ENCODE assay signal across 7 cellular contexts in the genomic region with DNA sequence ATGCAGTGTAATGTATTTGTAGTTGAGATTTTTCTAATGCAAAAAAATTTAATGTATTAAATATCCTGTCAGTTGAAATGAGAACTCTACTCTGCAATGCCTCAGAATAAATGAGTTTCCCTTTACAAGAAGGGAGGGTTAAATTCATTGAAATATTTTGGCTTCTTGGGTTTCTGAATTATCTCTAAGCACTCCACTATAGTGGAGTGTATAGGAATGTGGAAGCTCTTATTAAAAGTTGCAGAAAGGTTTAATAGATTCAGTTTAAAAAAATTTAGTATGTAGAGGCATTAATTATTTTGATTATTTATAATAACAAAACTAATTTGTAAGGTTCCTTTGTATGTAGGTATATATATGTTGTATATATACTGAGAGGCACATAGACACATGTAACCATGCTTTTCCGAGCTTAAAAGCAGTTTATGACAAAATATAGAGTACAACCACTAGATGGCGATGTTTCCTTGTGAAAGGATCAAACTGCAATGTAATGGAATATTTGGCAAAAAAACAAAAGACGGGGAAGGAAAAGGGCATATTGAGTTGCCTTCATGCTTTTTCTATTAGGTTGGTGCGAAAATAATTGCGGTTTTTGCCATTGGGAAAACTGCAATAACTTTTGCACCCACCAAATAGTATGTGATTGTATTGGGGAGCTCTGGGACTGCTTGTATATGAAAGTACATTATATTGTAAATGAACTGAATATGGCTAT.
DNase-seq lines count a peak whose midpoint lies in the region; TF ChIP-seq lines count a peak whose summit lies in the region.

No MANE protein-coding gene starts in this region.

- no peaks in the 10 kb centered on the region for H3F3A ChIP-seq in GM23248 (ENCODE audit: insufficient read depth)

- no peaks in the 10 kb centered on the region for H3K79me2 ChIP-seq in GM23248 (ENCODE audit: insufficient read depth)

- H3K4me1 ChIP-seq in GM23248 (ENCODE audit: insufficient read depth) (peaks cover 7% of the 10 kb centered on the region; the same call in 1 of the 2 replicates), Peyer's patch (no peaks in the 10 kb centered on the region)

- TF ChIP-seq CTCF in GM06990 (IDR thresholded peaks at IDR 0.05; ENCODE audit: insufficient read depth, low read length, poor library complexity, severe bottlenecking) (peak; percentile 57), LNCAP (IDR thresholded peaks at IDR 0.05) (peak; percentile 66), Peyer's patch (IDR thresholded peaks at IDR 0.05) (peak in 5 of 6 experiments; percentile 52 to 67 (median 65)), nephron (IDR thresholded peaks at IDR 0.05; ENCODE audit: unreplicated experiment in 3 of 3) (peak; percentile 75 to 82 (median 81))

- no peaks in the 10 kb centered on the region for H4K20me1 ChIP-seq in GM23248 (ENCODE audit: insufficient read depth)

- no peaks in the 10 kb centered on the region for H3K9me3 Mint-ChIP-seq in nephron

- DNase-seq in GM06990 (ENCODE audit: extremely low read depth, insufficient read length) (peak; percentile 18), GM23248 (peak; percentile 81), Peyer's patch (no peak), epidermal melanocyte (ENCODE audit: insufficient read length, low spot score) (peak; percentile 24)
- no peak for DNase-seq in stimulated activated CD4-positive, alpha-beta T cell treated with anti-CD3 and anti-CD28 coated beads, Interleukin-12 subunit alpha, Interleukin-12 subunit beta, amount 100 ng/mL, for 4 hours

- WGBS in GM23248 (ENCODE audit: low coverage in 1 of 2, low lambda C conversion rate in 2 of 2, missing lambda C conversion rate in 2 of 2), 2 experiments: 11 to 16% methylated on average over 5 of the region's 5 CpGs

- H3K4me3 ChIP-seq in GM06990 (replicated peaks; ENCODE audit: low read depth, low read length) (no peak overlapping the region), GM23248 (no peak overlapping the region), Peyer's patch (no peak overlapping the region)

- no peaks in the 10 kb centered on the region for H3K9me3 ChIP-seq in GM23248 (ENCODE audit: low read depth)
- no peaks in the 10 kb centered on the region for H3K9me3 ChIP-seq in Peyer's patch

- no peak for TF ChIP-seq POLR2A in Peyer's patch (IDR thresholded peaks at IDR 0.05)

- in situ Hi-C loops in GM23248 (cut with MboI): no loop called here

- no peak overlapping the region for H3K4me2 ChIP-seq in GM23248 (ENCODE audit: unreplicated experiment)

- no peak overlapping the region for H3K9ac ChIP-seq in GM23248

- peaks cover 8% of the 10 kb centered on the region for H3K36me3 Mint-ChIP-seq in nephron (ENCODE audit: low read depth)

- no peak overlapping the region for H2AFZ ChIP-seq in GM23248

- H3K27me3 ChIP-seq in GM06990 (replicated peaks; ENCODE audit: control insufficient read depth, insufficient read depth, low read length): no peaks in the 10 kb centered on the region
- H3K27me3 ChIP-seq in GM23248 (replicated peaks; ENCODE audit: insufficient read depth): no peaks in the 10 kb centered on the region
- no peaks in the 10 kb centered on the region for H3K27me3 ChIP-seq in Peyer's patch

- no peaks in the 10 kb centered on the region for H3K27me3 Mint-ChIP-seq in nephron (ENCODE audit: low read depth)

- no peak overlapping the region for H3K4me3 Mint-ChIP-seq in nephron

- H3K9me2 ChIP-seq in GM23248 (ENCODE audit: insufficient read depth): no peaks in the 10 kb centered on the region

- H3K36me3 ChIP-seq in GM06990 (ENCODE audit: control insufficient read depth, insufficient read depth, low read length): no peaks in the 10 kb centered on the region; the same call in 1 of the 2 replicates
- H3K36me3 ChIP-seq in GM23248 (ENCODE audit: low read depth): no peaks in the 10 kb centered on the region
- peaks cover 0 to 25% (median 0%) of the 10 kb centered on the region in 3 donors for H3K36me3 ChIP-seq in Peyer's patch

- H3K27ac Mint-ChIP-seq in nephron: no peak overlapping the region

- no peaks in the 10 kb centered on the region for H3K4me1 Mint-ChIP-seq in nephron

- H3K27ac ChIP-seq in GM23248 (no peak overlapping the region), Peyer's patch (no peak overlapping the region)

Comparison
In these comparisons a context has a peak if more than half of its experiments do, and no peak if none do; other contexts are left out.
1. DNase-seq: peak in GM06990 (single experiment), GM23248 (single experiment) and epidermal melanocyte (single experiment); none in Peyer's patch (0 of 3) and stimulated activated CD4-positive, alpha-beta T cell treated with anti-CD3 and anti-CD28 coated beads, Interleukin-12 subunit alpha, Interleukin-12 subunit beta, amount 100 ng/mL, for 4 hours (single experiment).
2. Peak in every context shown above with its lines, with median percentiles within 50 percentile points of each other: CTCF ChIP-seq.